ENCODE assay signal across 29 cellular contexts in genomic region chr5:28750236-28750635, GRCh38.
"Had no signal": no experiment of that assay in that cellular context is flagged by ENCODE, and none has a peak within 500 bp of the region (broad histone marks: within the 10 kb centered on the region; RNA-seq: fewer than 3 reads in every experiment).

No MANE protein-coding gene starts in this region.

- H3K4me1 Mint-ChIP-seq: activated CD4-positive, alpha-beta T cell treated with anti-CD3 and anti-CD28 coated beads, Interleukin-2, amount 10 ng/mL, durations not matched to agents 7 days and 5 days; T-cell had no signal

- H3K4me1 ChIP-seq: body of pancreas had no signal

- H3K27ac ChIP-seq: body of pancreas, cardiac muscle cell, SK-N-MC, VCaP had no signal

- DNase-seq: activated CD4-positive, alpha-beta memory T cell treated with anti-CD3 and anti-CD28 coated beads for 36 hours; activated CD4-positive, alpha-beta T cell treated with anti-CD3 and anti-CD28 coated beads, Interleukin-2, amount 10 ng/mL, durations not matched to agents 7 days and 5 days; activated CD4-positive, CD25-positive, alpha-beta regulatory T cell; activated CD8-positive, alpha-beta memory T cell treated with anti-CD3 and anti-CD28 coated beads for 24 hours; activated effector memory CD4-positive, alpha-beta T cell treated with anti-CD3 and anti-CD28 coated beads, Interleukin-2, amount 50 U/mL, for 16 hours; activated naive CD4-positive, alpha-beta T cell treated with Interleukin-2 at 50 U/mL for 16 hours; activated T-cell treated with anti-CD3 and anti-CD28 coated beads, Interleukin-2, amount 50 U/mL, for 4 hours; anterior cingulate cortex; body of pancreas; cerebellar nuclear complex; Karpas-422; MM.1S; NCI-H1105; NCI-H1436; NCI-H1694 treated with DMSO at 0.1 percent for 48 hours; NCI-H2029 treated with DMSO at 0.1 percent for 48 hours; NCI-H345; NCI-H510A; NCI-H526 treated with DMSO at 0.1 percent for 48 hours; RPMI8226; T-cell; T-helper 2 cell; T1000 had no signal

- FAIRE-seq: K562, TTC549 had no signal

- H3K27me3 Mint-ChIP-seq: activated CD4-positive, alpha-beta memory T cell treated with anti-CD3 and anti-CD28 coated beads for 36 hours; activated CD4-positive, alpha-beta T cell treated with anti-CD3 and anti-CD28 coated beads, Interleukin-2, amount 10 ng/mL, durations not matched to agents 7 days and 5 days; activated naive CD8-positive, alpha-beta T cell; T-cell had no signal

- H3K4me3 Mint-ChIP-seq: activated CD4-positive, alpha-beta memory T cell treated with anti-CD3 and anti-CD28 coated beads for 36 hours; activated CD4-positive, alpha-beta T cell treated with anti-CD3 and anti-CD28 coated beads, Interleukin-2, amount 10 ng/mL, durations not matched to agents 7 days and 5 days; activated naive CD8-positive, alpha-beta T cell; activated T-cell treated with anti-CD3 and anti-CD28 coated beads, Interleukin-2, amount 50 U/mL, for 4 hours; T-cell had no signal

- H3K9me3 ChIP-seq: body of pancreas had no signal

- H3K27ac Mint-ChIP-seq: activated CD4-positive, alpha-beta memory T cell treated with anti-CD3 and anti-CD28 coated beads for 36 hours; activated CD4-positive, alpha-beta T cell treated with anti-CD3 and anti-CD28 coated beads, Interleukin-2, amount 10 ng/mL, durations not matched to agents 7 days and 5 days; activated naive CD8-positive, alpha-beta T cell; T-cell had no signal

- H3K36me3 Mint-ChIP-seq: activated CD4-positive, alpha-beta memory T cell treated with anti-CD3 and anti-CD28 coated beads for 36 hours; activated naive CD8-positive, alpha-beta T cell; T-cell had no signal

- H3K36me3 ChIP-seq: cardiac muscle cell had no signal

- H3K27me3 ChIP-seq: body of pancreas, cardiac muscle cell had no signal

- H3K4me3 ChIP-seq: body of pancreas, cardiac muscle cell, K562, SK-N-MC had no signal
